1 cellular context compared by ENCODE assay signal in genomic region chr17:73192219-73192893, GRCh38.
TF ChIP-seq lines count a peak whose summit lies in the region.

No MANE protein-coding gene starts in this region.

TF ChIP-seq in HEK293, 187 proteins besides CTCF, POLR2A, EP300 and RAD21 (continued from another document and continues in another):
- TF ChIP-seq ZNF248 (tag by site-specific recombination; IDR thresholded peaks at IDR 0.05) (no peak), IKZF3 (tag by site-specific recombination; IDR thresholded peaks at IDR 0.05) (peak; percentile 98), SALL2 (tag by site-specific recombination; IDR thresholded peaks at IDR 0.05; ENCODE audit: borderline replicate concordance) (no peak), ZNF660 (tag by site-specific recombination; IDR thresholded peaks at IDR 0.05) (peak; percentile 54), PRDM1 (tag by site-specific recombination; IDR thresholded peaks at IDR 0.05) (no peak), ZNF792 (tag by site-specific recombination; IDR thresholded peaks at IDR 0.05) (no peak), ZNF335 (tag by site-specific recombination; conservative IDR thresholded peaks at IDR 0.05) (peak; percentile 72), ZNF138 (tag by site-specific recombination; IDR thresholded peaks at IDR 0.05; ENCODE audit: borderline replicate concordance) (no peak), ZNF341 (tag by site-specific recombination; IDR thresholded peaks at IDR 0.05; ENCODE audit: low read depth) (peak; percentile 92), ZNF292 (tag by site-specific recombination; IDR thresholded peaks at IDR 0.05; ENCODE audit: borderline replicate concordance, low read depth) (no peak), ZNF184 (tag by site-specific recombination; IDR thresholded peaks at IDR 0.05) (peak; percentile 42; the same call in 1 of the 2 replicates), ZNF600 (tag by site-specific recombination; IDR thresholded peaks at IDR 0.05) (no peak), ZNF544 (tag by site-specific recombination; IDR thresholded peaks at IDR 0.05) (no peak), ZNF639 (tag by site-specific recombination; IDR thresholded peaks at IDR 0.05) (no peak), ZNF704 (tag by site-specific recombination; IDR thresholded peaks at IDR 0.05) (no peak), ZFP3 (tag by site-specific recombination; IDR thresholded peaks at IDR 0.05; ENCODE audit: low read depth) (no peak), PRDM4 (tag by site-specific recombination; IDR thresholded peaks at IDR 0.05) (no peak), ZNF174 (tag by site-specific recombination; IDR thresholded peaks at IDR 0.05) (no peak), ZNF2 (tag by site-specific recombination; IDR thresholded peaks at IDR 0.05) (no peak), SP2 (tag by site-specific recombination; IDR thresholded peaks at IDR 0.05) (no peak), ZNF112 (tag by site-specific recombination; IDR thresholded peaks at IDR 0.05) (no peak), ZNF747 (tag by site-specific recombination; IDR thresholded peaks at IDR 0.05) (no peak), INSM2 (tag by site-specific recombination; IDR thresholded peaks at IDR 0.05) (no peak), SCRT1 (tag by site-specific recombination; IDR thresholded peaks at IDR 0.05; ENCODE audit: borderline replicate concordance) (no peak), ZNF362 (tag by site-specific recombination; IDR thresholded peaks at IDR 0.05) (no peak), ZNF510 (tag by site-specific recombination; IDR thresholded peaks at IDR 0.05; ENCODE audit: insufficient replicate concordance) (no peak), ZNF37A (tag by site-specific recombination; IDR thresholded peaks at IDR 0.05) (0 out of 2 replicates have a peak, but pooled peaks have one; percentile 37), ZBTB7A (tag by site-specific recombination; IDR thresholded peaks at IDR 0.05; ENCODE audit: low read depth) (no peak), GLI4 (tag by site-specific recombination; IDR thresholded peaks at IDR 0.05) (no peak), ZNF664 (tag by site-specific recombination; IDR thresholded peaks at IDR 0.05) (no peak), ZBTB17 (tag by site-specific recombination; IDR thresholded peaks at IDR 0.05) (no peak), ZBTB11 (tag by site-specific recombination; conservative IDR thresholded peaks at IDR 0.05; ENCODE audit: low read depth) (no peak), ZSCAN30 (tag by site-specific recombination; IDR thresholded peaks at IDR 0.05) (peak; percentile 47; the same call in 1 of the 2 replicates), SP3 (tag by site-specific recombination; IDR thresholded peaks at IDR 0.05) (no peak), ZNF701 (tag by site-specific recombination; IDR thresholded peaks at IDR 0.05) (no peak), ZSCAN16 (tag by site-specific recombination; IDR thresholded peaks at IDR 0.05) (no peak), ZNF76 (tag by site-specific recombination; IDR thresholded peaks at IDR 0.05; ENCODE audit: borderline replicate concordance, low read depth) (no peak), ZNF791 (tag by site-specific recombination; IDR thresholded peaks at IDR 0.05) (no peak), ZBTB26 (tag by site-specific recombination; optimal IDR thresholded peaks at IDR 0.05) (peak; percentile 69), REST (tag by site-specific recombination; IDR thresholded peaks at IDR 0.05) (no peak), ZNF148 (tag by site-specific recombination; IDR thresholded peaks at IDR 0.05; ENCODE audit: borderline replicate concordance) (no peak), ZNF610 (tag by site-specific recombination; IDR thresholded peaks at IDR 0.05; ENCODE audit: borderline replicate concordance) (no peak), HOXC10 (CRISPR knock-in tag; IDR thresholded peaks at IDR 0.05) (no peak), ZNF16 (tag by site-specific recombination; IDR thresholded peaks at IDR 0.05; ENCODE audit: low read depth) (no peak), ZXDB (tag by site-specific recombination; IDR thresholded peaks at IDR 0.05) (peak; percentile 5; the same call in 1 of the 2 replicates)
